Comparison of ENCODE assay signal across 16 cellular contexts in the genomic region with DNA sequence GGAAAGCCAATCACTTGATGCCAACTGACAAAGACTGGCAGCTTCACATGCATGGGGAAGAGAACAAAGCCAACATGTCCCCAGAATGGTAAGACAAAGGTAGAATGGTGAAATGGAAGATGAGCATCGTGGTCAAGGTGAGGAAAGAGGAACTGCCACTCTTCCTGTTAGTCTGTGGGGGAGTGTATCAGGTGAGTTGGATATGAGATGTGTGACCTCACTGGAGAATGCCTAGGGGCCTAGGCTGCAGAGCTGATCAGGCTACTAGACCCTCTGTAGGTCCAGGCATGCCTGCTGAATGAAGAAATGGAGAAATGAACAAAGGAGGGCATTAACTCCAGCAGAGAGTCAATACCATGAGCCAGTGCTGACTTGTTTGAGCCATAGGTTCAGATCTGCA.
DNase-seq lines count a peak whose midpoint lies in the region; ATAC-seq, FAIRE-seq and TF ChIP-seq lines count a peak whose summit lies in the region.
"Had no signal": no experiment of that assay in that cellular context is flagged by ENCODE, and none has a peak within 500 bp of the region (broad histone marks: within the 10 kb centered on the region; RNA-seq: fewer than 3 reads in every experiment).

No MANE protein-coding gene starts in this region.

- no peak for TF ChIP-seq RAD21 in GM12878 (IDR thresholded peaks at IDR 0.05; ENCODE audit: insufficient read depth, low read depth, low read length)

- H3K79me2 ChIP-seq in GM12878 (ENCODE audit: control insufficient read depth, insufficient read depth, low read length), result no peaks in the 10 kb centered on the region

- DNase-seq in GM12891 (ENCODE audit: insufficient read length, low spot score), result no peak
- DNase-seq in GM12878 (ENCODE audit: low read depth, low spot score), result no peak
- peak; percentile 40 for DNase-seq in epithelial cell of esophagus (ENCODE audit: low read depth)
- no peak for DNase-seq in SJCRH30
- no peak for DNase-seq in left lobe of liver (ENCODE audit: low spot score)
- DNase-seq in A673 (ENCODE audit: low spot score), result no peak
- DNase-seq: 8988T; C1 segment of cervical spinal cord; CD4-positive, alpha-beta T cell; DMS 273 treated with DMSO at 0.1 percent for 48 hours; DMS79; GOT3; H9 had no signal

- SMC1A ChIA-PET in GM12878 (lab: Charles Lee; ENCODE audit: uncharacterized antibody, unreplicated experiment), result interaction anchor here (0.9 to 1.2 kb wide), 2 partner anchors 14 to 79 kb away, joined by 3 read pairs; no protein-coding TSS in a partner anchor

- H3K27ac ChIP-seq in GM12878 (ENCODE audit: control insufficient read depth, insufficient read depth), result no peak overlapping the region
- peak overlapping the region; percentile 69 to 76 (median 74) for H3K27ac ChIP-seq in gastroesophageal sphincter
- no peak overlapping the region for H3K27ac ChIP-seq in SJCRH30
- H3K27ac ChIP-seq in A673 (ENCODE audit: low read depth, low read length, poor library complexity, severe bottlenecking), result no peak overlapping the region

- 0% methylated on average over 1 of the region's 1 CpG for WGBS in GM12878 (ENCODE audit: insufficient coverage, insufficient replicate concordance, low lambda C conversion rate, missing lambda C conversion rate)
- WGBS in gastroesophageal sphincter (ENCODE audit: low coverage in 1 of 2), 2 donors, result 75 to 100% methylated on average over 1 of the region's 1 CpG

- in situ Hi-C loops in GM12878 (cut with MboI), result no loop called here

- H3K4me1 ChIP-seq in GM12878 (ENCODE audit: control insufficient read depth, insufficient read depth, low read length) (no peaks in the 10 kb centered on the region), gastroesophageal sphincter (peaks cover 4 to 39% (median 12%) of the 10 kb centered on the region in 3 donors), SJCRH30 (peaks cover 19% of the 10 kb centered on the region), A673 (ENCODE audit: insufficient read depth, low read length, poor library complexity, severe bottlenecking) (peaks cover 33% of the 10 kb centered on the region)

- POLR2A ChIA-PET in GM12878 (lab: Charles Lee), result no interaction called here
- POLR2A ChIA-PET in A673 (lab: Charles Lee; ENCODE audit: low non-redundant PET), result no interaction called here

- ATAC-seq in GM12878 (no peak), gastroesophageal sphincter (no peak), GM19467 (IDR thresholded peaks at IDR 0.05; ENCODE audit: unreplicated experiment) (no peak), left lobe of liver (no peak)

- RAD21 ChIA-PET in GM12878 (lab: Charles Lee; ENCODE audit: unreplicated experiment), result no interaction called here

- no peak overlapping the region for H3K4me2 ChIP-seq in GM12878 (ENCODE audit: control insufficient read depth, insufficient read depth)

- no peak overlapping the region for H2AFZ ChIP-seq in GM12878 (ENCODE audit: control insufficient read depth, low read depth, low read length)

- H4K20me1 ChIP-seq in GM12878 (ENCODE audit: control insufficient read depth, insufficient read depth), result no peaks in the 10 kb centered on the region

- TF ChIP-seq POLR2A in GM12891 (IDR thresholded peaks at IDR 0.05; ENCODE audit: low read depth, low read length), result no peak
- TF ChIP-seq POLR2A in GM12878 (IDR thresholded peaks at IDR 0.05; ENCODE audit: low read depth, low read length), result no peak
- no peak for TF ChIP-seq POLR2A in gastroesophageal sphincter (IDR thresholded peaks at IDR 0.05)

- CTCF ChIA-PET in GM12878 (lab: Yijun Ruan, JAX), result interaction anchor here (0.7 to 3.1 kb wide), 2 partner anchors 12 to 202 kb away, joined by 3 to 13 read pairs; no protein-coding TSS in a partner anchor
- CTCF ChIA-PET in A673 (lab: Charles Lee), result no interaction called here

- TF ChIP-seq CTCF in GM12878 (IDR thresholded peaks at IDR 0.05 in 2 of 3, conservative IDR thresholded peaks at IDR 0.05 in 1 of 3; ENCODE audit: control insufficient read depth in 2 of 3, extremely low read depth in 1 of 3, insufficient read depth in 1 of 3, low read depth in 3 of 3, low read length in 3 of 3) (no peak), epithelial cell of esophagus (IDR thresholded peaks at IDR 0.05; ENCODE audit: insufficient read depth, low read depth, low read length, missing control alignments) (no peak), gastroesophageal sphincter (IDR thresholded peaks at IDR 0.05) (no peak), A673 (conservative IDR thresholded peaks at IDR 0.05; ENCODE audit: low read depth, low read length) (no peak)

- H3K9ac ChIP-seq in GM12878 (ENCODE audit: control insufficient read depth, insufficient read depth, low read length), result no peak overlapping the region

- no TSS peak for BruUV-seq in GM12878 (replicated peaks; lab: Mats Ljungman, UMichigan)
- BruUV-seq in A673 (replicated peaks; lab: Mats Ljungman, UMichigan), result no TSS peak

- no peak for FAIRE-seq in GM12891 (lab: Jason Lieb, UNC)
- FAIRE-seq in GM12878 (lab: Jason Lieb, UNC), result no peak
- FAIRE-seq: GM12892 had no signal

- H3K36me3 ChIP-seq in GM12878 (ENCODE audit: control insufficient read depth in 2 of 2, insufficient read depth in 2 of 2, low read length in 1 of 2) (no peaks in the 10 kb centered on the region), gastroesophageal sphincter (no peaks in the 10 kb centered on the region), SJCRH30 (no peaks in the 10 kb centered on the region), A673 (ENCODE audit: insufficient read depth, low read length, poor library complexity, severe bottlenecking) (no peaks in the 10 kb centered on the region)

- H3K9me3 ChIP-seq in GM12878 (replicated peaks; ENCODE audit: control insufficient read depth, insufficient read depth, low read length) (no peaks in the 10 kb centered on the region), gastroesophageal sphincter (no peaks in the 10 kb centered on the region), SJCRH30 (replicated peaks) (0 out of 2 replicates have a peak, but pooled peaks cover 2% of the 10 kb centered on the region), A673 (ENCODE audit: low read depth, low read length, poor library complexity, severe bottlenecking) (no peaks in the 10 kb centered on the region)

- intact Hi-C loops in GM12878 (cut with micrococcal nuclease; ENCODE audit: unreplicated experiment), result no loop called here
- intact Hi-C loops in A673 (cut with micrococcal nuclease; ENCODE audit: unreplicated experiment), result no loop called here

- H3K27me3 ChIP-seq in GM12878 (replicated peaks in 1 of 2; ENCODE audit: control insufficient read depth in 2 of 2, insufficient read depth in 2 of 2, low read length in 1 of 2) (peaks cover 0 to 3% of the 10 kb centered on the region in 2 experiments; a peak in 2 of 4 replicates), gastroesophageal sphincter (no peaks in the 10 kb centered on the region), SJCRH30 (no peaks in the 10 kb centered on the region), A673 (replicated peaks; ENCODE audit: insufficient read depth, low read depth, low read length, poor library complexity) (peaks cover 10% of the 10 kb centered on the region)

- H3K4me3 ChIP-seq in GM12878, result no peak overlapping the region
- no peak overlapping the region for H3K4me3 ChIP-seq in epithelial cell of esophagus (ENCODE audit: low read length)
- H3K4me3 ChIP-seq in gastroesophageal sphincter, result no peak overlapping the region
- no peak overlapping the region for H3K4me3 ChIP-seq in SJCRH30
- no peak overlapping the region for H3K4me3 ChIP-seq in A673 (ENCODE audit: low read depth, low read length, poor library complexity, severe bottlenecking)

- TF ChIP-seq EP300 in GM12878 (IDR thresholded peaks at IDR 0.05; ENCODE audit: borderline replicate concordance in 1 of 2, control insufficient read depth in 1 of 2, low read depth in 2 of 2, low read length in 2 of 2), result no peak
- no peak for TF ChIP-seq EP300 in gastroesophageal sphincter (IDR thresholded peaks at IDR 0.05)

TF ChIP-seq in GM12891, 5 proteins besides CTCF, POLR2A, EP300 and RAD21:
- no peak for TF ChIP-seq POLR2AphosphoS5 (IDR thresholded peaks at IDR 0.05; ENCODE audit: low read depth, low read length)
- no peak for TF ChIP-seq PAX5 (IDR thresholded peaks at IDR 0.05; ENCODE audit: insufficient read depth, low read length, severe bottlenecking)
- peak; percentile 50 for TF ChIP-seq SPI1 (IDR thresholded peaks at IDR 0.05; ENCODE audit: low read depth, low read length)
- no peak for TF ChIP-seq TAF1 (IDR thresholded peaks at IDR 0.05; ENCODE audit: low read depth, low read length)
- no peak for TF ChIP-seq POU2F2 (IDR thresholded peaks at IDR 0.05; ENCODE audit: low read depth, low read length)
TF ChIP-seq in GM12891: peak in this region for 1.

TF ChIP-seq in GM12878, 131 proteins besides CTCF, POLR2A, EP300 and RAD21:
- no peak for TF ChIP-seq SIX5 (IDR thresholded peaks at IDR 0.05; ENCODE audit: low read depth, low read length, severe bottlenecking)
- TF ChIP-seq, protein P1, sequence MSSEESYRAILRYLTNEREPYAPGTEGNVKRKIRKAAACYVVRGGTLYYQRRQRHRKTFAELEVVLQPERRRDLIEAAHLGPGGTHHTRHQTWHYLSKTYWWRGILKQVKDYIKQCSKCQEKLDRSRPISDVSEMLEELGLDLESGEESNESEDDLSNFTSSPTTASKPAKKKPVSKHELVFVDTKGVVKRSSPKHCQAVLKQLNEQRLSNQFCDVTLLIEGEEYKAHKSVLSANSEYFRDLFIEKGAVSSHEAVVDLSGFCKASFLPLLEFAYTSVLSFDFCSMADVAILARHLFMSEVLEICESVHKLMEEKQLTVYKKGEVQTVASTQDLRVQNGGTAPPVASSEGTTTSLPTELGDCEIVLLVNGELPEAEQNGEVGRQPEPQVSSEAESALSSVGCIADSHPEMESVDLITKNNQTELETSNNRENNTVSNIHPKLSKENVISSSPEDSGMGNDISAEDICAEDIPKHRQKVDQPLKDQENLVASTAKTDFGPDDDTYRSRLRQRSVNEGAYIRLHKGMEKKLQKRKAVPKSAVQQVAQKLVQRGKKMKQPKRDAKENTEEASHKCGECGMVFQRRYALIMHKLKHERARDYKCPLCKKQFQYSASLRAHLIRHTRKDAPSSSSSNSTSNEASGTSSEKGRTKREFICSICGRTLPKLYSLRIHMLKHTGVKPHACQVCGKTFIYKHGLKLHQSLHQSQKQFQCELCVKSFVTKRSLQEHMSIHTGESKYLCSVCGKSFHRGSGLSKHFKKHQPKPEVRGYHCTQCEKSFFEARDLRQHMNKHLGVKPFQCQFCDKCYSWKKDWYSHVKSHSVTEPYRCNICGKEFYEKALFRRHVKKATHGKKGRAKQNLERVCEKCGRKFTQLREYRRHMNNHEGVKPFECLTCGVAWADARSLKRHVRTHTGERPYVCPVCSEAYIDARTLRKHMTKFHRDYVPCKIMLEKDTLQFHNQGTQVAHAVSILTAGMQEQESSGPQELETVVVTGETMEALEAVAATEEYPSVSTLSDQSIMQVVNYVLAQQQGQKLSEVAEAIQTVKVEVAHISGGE (CRISPR knock-in tag; IDR thresholded peaks at IDR 0.05), result no peak
- TF ChIP-seq SPI1 (IDR thresholded peaks at IDR 0.05; ENCODE audit: borderline replicate concordance, insufficient read depth, low read depth, low read length), result peak; percentile 20; the same call in 1 of the 2 replicates
- no peak for TF ChIP-seq NFXL1 (IDR thresholded peaks at IDR 0.05; ENCODE audit: borderline replicate concordance)

Comparison
In these comparisons a context has a peak if more than half of its experiments do, and no peak if none do; other contexts are left out.
1. H3K27ac ChIP-seq: peak in gastroesophageal sphincter (4 of 4); none in GM12878 (single experiment), SJCRH30 (single experiment) and A673 (single experiment).